In genomic region chr10:80988755-80989154, GRCh38 we compare ENCODE assay signal across 20 cellular contexts.
DNase-seq lines count a peak whose midpoint lies in the region; ATAC-seq and TF ChIP-seq lines count a peak whose summit lies in the region.
"Had no signal": no experiment of that assay in that cellular context is flagged by ENCODE, and none has a peak within 500 bp of the region (broad histone marks: within the 10 kb centered on the region; RNA-seq: fewer than 3 reads in every experiment).

No MANE protein-coding gene starts in this region.

- H2AFZ ChIP-seq in Loucy (ENCODE audit: low read length) = peak overlapping the region; percentile 80

- peaks cover 0 to 3% (median 0%) of the 10 kb centered on the region in 11 experiments; a peak in 1 of 22 replicates for H3K9me3 ChIP-seq in BLaER1 treated with 17β-estradiol and CSF1 and Interleukin-3, amounts not matched to agents 10 nM and 100 nM (replicated peaks in 1 of 11)
- H3K9me3 ChIP-seq in Loucy (ENCODE audit: insufficient read depth, low read depth, low read length) = no peaks in the 10 kb centered on the region
- H3K9me3 ChIP-seq: HAP-1, MG63 had no signal

- H3K9me2 ChIP-seq in Loucy (replicated peaks; ENCODE audit: low read depth, low read length) = no peaks in the 10 kb centered on the region
- H3K9me2 ChIP-seq: SK-N-SH had no signal

- H3K9ac ChIP-seq in BLaER1 treated with 17β-estradiol and CSF1 and Interleukin-3, amounts not matched to agents 10 nM and 100 nM = no peak overlapping the region
- H3K9ac ChIP-seq in Loucy (ENCODE audit: low read depth, low read length, poor library complexity, severe bottlenecking) = no peak overlapping the region
- H3K9ac ChIP-seq: SK-N-SH had no signal

- H3K4me1 ChIP-seq in BLaER1 treated with 17β-estradiol and CSF1 and Interleukin-3, amounts not matched to agents 10 nM and 100 nM = peaks cover 9 to 33% (median 24%) of the 10 kb centered on the region in 10 experiments; a peak in 18 of 20 replicates
- H3K4me1 ChIP-seq in Loucy (ENCODE audit: insufficient read depth, low read length, poor library complexity, severe bottlenecking) = peaks cover 26% of the 10 kb centered on the region
- H3K4me1 ChIP-seq: HAP-1 had no signal

- H3K4me3 ChIP-seq in BLaER1 treated with 17β-estradiol and CSF1 and Interleukin-3, amounts not matched to agents 10 nM and 100 nM = no peak overlapping the region
- H3K4me3 ChIP-seq in Loucy (ENCODE audit: low read length, poor library complexity, severe bottlenecking) = no peak overlapping the region
- H3K4me3 ChIP-seq: HAP-1, MG63 had no signal

- DNase-seq in activated CD8-positive, alpha-beta T cell treated with anti-CD3 and anti-CD28 coated beads, Interleukin-2, amount 10 ng/mL, durations not matched to agents 7 days and 5 days = no peak
- DNase-seq in stimulated activated CD4-positive, alpha-beta T cell treated with anti-CD3 and anti-CD28 coated beads, Interleukin-1b, Interleukin-23, amount 100 ng/mL, for 48 hours = no peak
- DNase-seq: DMS 273 treated with DMSO at 0.1 percent for 48 hours, KG1, MG63, NCI-H1092 treated with DMSO at 0.1 percent for 48 hours, NCI-H1694, NCI-H2227 treated with DMSO at 0.1 percent for 48 hours, NCI-H69, Right ventricle myocardium superior, SK-N-SH, T-cell had no signal

- H3K4me2 ChIP-seq in BLaER1 treated with 17β-estradiol and CSF1 and Interleukin-3, amounts not matched to agents 10 nM and 100 nM = peak overlapping the region; percentile 16 to 48 (median 33); a peak in 14 of 22 replicates
- peak overlapping the region; percentile 1 for H3K4me2 ChIP-seq in Loucy (ENCODE audit: low read depth, low read length, poor library complexity, severe bottlenecking)
- H3K4me2 ChIP-seq: SK-N-SH had no signal

- CTCF ChIA-PET in activated CD8-positive, alpha-beta T cell treated with anti-CD3 and anti-CD28 coated beads, Interleukin-2, amount 10 ng/mL, durations not matched to agents 7 days and 5 days (lab: Charles Lee) = no interaction called here

- H3K79me2 ChIP-seq in Loucy (ENCODE audit: insufficient read depth, low read length) = no peaks in the 10 kb centered on the region

- H3K9me3 Mint-ChIP-seq in activated CD8-positive, alpha-beta T cell treated with anti-CD3 and anti-CD28 coated beads, Interleukin-2, amount 10 ng/mL, durations not matched to agents 7 days and 5 days (ENCODE audit: insufficient read depth) = no peaks in the 10 kb centered on the region
- H3K9me3 Mint-ChIP-seq: T-cell had no signal

- H3K27me3 Mint-ChIP-seq in activated CD8-positive, alpha-beta T cell treated with anti-CD3 and anti-CD28 coated beads, Interleukin-2, amount 10 ng/mL, durations not matched to agents 7 days and 5 days (ENCODE audit: low read depth) = no peaks in the 10 kb centered on the region

- ATAC-seq in GM18868 (IDR thresholded peaks at IDR 0.05; ENCODE audit: unreplicated experiment) = peak; percentile 57
- ATAC-seq in HG02981 (IDR thresholded peaks at IDR 0.05; ENCODE audit: unreplicated experiment) = peak; percentile 63
- ATAC-seq in GM21529 (IDR thresholded peaks at IDR 0.05; ENCODE audit: unreplicated experiment) = no peak
- no peak for ATAC-seq in activated CD8-positive, alpha-beta T cell treated with anti-CD3 and anti-CD28 coated beads, Interleukin-2, amount 10 ng/mL, durations not matched to agents 7 days and 5 days
- ATAC-seq: HepG2, T-cell had no signal

- TF ChIP-seq CTCF in Loucy (conservative IDR thresholded peaks at IDR 0.05; ENCODE audit: low read length) = no peak

- H3K4me1 Mint-ChIP-seq in activated CD8-positive, alpha-beta T cell treated with anti-CD3 and anti-CD28 coated beads, Interleukin-2, amount 10 ng/mL, durations not matched to agents 7 days and 5 days (ENCODE audit: low read depth) = no peaks in the 10 kb centered on the region
- H3K4me1 Mint-ChIP-seq: T-cell had no signal

- no peak overlapping the region for H3K4me3 Mint-ChIP-seq in activated CD8-positive, alpha-beta T cell treated with anti-CD3 and anti-CD28 coated beads, Interleukin-2, amount 10 ng/mL, durations not matched to agents 7 days and 5 days
- H3K4me3 Mint-ChIP-seq: CD14-positive monocyte, T-cell had no signal

- no peaks in the 10 kb centered on the region for H3K36me3 Mint-ChIP-seq in activated CD8-positive, alpha-beta T cell treated with anti-CD3 and anti-CD28 coated beads, Interleukin-2, amount 10 ng/mL, durations not matched to agents 7 days and 5 days (ENCODE audit: low read depth)
- H3K36me3 Mint-ChIP-seq: CD14-positive monocyte, T-cell had no signal

- H3K36me3 ChIP-seq in BLaER1 treated with 17β-estradiol and CSF1 and Interleukin-3, amounts not matched to agents 10 nM and 100 nM = no peaks in the 10 kb centered on the region
- no peaks in the 10 kb centered on the region for H3K36me3 ChIP-seq in Loucy (ENCODE audit: insufficient read depth, low read length)
- H3K36me3 ChIP-seq: HAP-1, MG63 had no signal

- peak overlapping the region in 7 of 11 experiments; percentile 2 to 49 (median 23); a peak in 5 of 22 replicates for H3K27ac ChIP-seq in BLaER1 treated with 17β-estradiol and CSF1 and Interleukin-3, amounts not matched to agents 10 nM and 100 nM

- no peaks in the 10 kb centered on the region for H3K27me3 ChIP-seq in BLaER1 treated with 17β-estradiol and CSF1 and Interleukin-3, amounts not matched to agents 10 nM and 100 nM
- H3K27me3 ChIP-seq in Loucy (ENCODE audit: insufficient read depth, low read length, poor library complexity, severe bottlenecking) = no peaks in the 10 kb centered on the region
- H3K27me3 ChIP-seq: MG63 had no signal

- POLR2A ChIA-PET in activated CD8-positive, alpha-beta T cell treated with anti-CD3 and anti-CD28 coated beads, Interleukin-2, amount 10 ng/mL, durations not matched to agents 7 days and 5 days (lab: Charles Lee) = no interaction called here

- no peak overlapping the region for H3K27ac Mint-ChIP-seq in activated CD8-positive, alpha-beta T cell treated with anti-CD3 and anti-CD28 coated beads, Interleukin-2, amount 10 ng/mL, durations not matched to agents 7 days and 5 days
- H3K27ac Mint-ChIP-seq: CD14-positive monocyte, T-cell had no signal

- H3F3A ChIP-seq in Loucy (ENCODE audit: low read depth) = no peaks in the 10 kb centered on the region

- H4K20me1 ChIP-seq in BLaER1 treated with 17β-estradiol and CSF1 and Interleukin-3, amounts not matched to agents 10 nM and 100 nM = no peaks in the 10 kb centered on the region
- H4K20me1 ChIP-seq in Loucy (ENCODE audit: insufficient read depth, low read length, poor library complexity, severe bottlenecking) = no peaks in the 10 kb centered on the region

Comparison
In these comparisons a context has a peak if more than half of its experiments do, and no peak if none do; other contexts are left out.
1. ATAC-seq: peak in GM18868 (single experiment) and HG02981 (single experiment); none in GM21529 (single experiment) and activated CD8-positive, alpha-beta T cell treated with anti-CD3 and anti-CD28 coated beads, Interleukin-2, amount 10 ng/mL, durations not matched to agents 7 days and 5 days (single experiment).